Comparison of ENCODE assay signal across 1 cellular context in the genomic region with DNA sequence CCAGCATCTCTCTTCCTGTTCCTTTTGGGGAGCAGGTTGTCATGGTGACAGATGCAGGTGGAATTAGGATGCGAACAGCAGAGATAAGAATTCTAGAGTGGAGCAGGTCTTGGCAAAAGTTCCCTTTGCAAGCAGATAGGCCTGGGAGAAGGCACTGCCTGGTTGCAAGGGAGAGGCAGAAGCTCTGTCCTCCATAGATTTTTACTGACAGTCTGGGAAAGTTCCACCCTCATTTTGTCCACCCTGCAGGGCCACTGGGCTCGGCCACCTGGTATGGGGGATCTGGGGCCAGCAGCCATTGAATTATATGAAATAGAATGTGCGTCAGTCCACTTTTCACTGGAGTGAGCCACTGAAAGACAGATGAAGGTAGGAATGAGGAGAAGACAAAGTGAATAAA.
TF ChIP-seq lines count a peak whose summit lies in the region.

No MANE protein-coding gene starts in this region.

TF ChIP-seq in GM23338, 12 proteins besides CTCF, POLR2A, EP300 and RAD21 (continued from another document):
- TF ChIP-seq, protein P1, sequence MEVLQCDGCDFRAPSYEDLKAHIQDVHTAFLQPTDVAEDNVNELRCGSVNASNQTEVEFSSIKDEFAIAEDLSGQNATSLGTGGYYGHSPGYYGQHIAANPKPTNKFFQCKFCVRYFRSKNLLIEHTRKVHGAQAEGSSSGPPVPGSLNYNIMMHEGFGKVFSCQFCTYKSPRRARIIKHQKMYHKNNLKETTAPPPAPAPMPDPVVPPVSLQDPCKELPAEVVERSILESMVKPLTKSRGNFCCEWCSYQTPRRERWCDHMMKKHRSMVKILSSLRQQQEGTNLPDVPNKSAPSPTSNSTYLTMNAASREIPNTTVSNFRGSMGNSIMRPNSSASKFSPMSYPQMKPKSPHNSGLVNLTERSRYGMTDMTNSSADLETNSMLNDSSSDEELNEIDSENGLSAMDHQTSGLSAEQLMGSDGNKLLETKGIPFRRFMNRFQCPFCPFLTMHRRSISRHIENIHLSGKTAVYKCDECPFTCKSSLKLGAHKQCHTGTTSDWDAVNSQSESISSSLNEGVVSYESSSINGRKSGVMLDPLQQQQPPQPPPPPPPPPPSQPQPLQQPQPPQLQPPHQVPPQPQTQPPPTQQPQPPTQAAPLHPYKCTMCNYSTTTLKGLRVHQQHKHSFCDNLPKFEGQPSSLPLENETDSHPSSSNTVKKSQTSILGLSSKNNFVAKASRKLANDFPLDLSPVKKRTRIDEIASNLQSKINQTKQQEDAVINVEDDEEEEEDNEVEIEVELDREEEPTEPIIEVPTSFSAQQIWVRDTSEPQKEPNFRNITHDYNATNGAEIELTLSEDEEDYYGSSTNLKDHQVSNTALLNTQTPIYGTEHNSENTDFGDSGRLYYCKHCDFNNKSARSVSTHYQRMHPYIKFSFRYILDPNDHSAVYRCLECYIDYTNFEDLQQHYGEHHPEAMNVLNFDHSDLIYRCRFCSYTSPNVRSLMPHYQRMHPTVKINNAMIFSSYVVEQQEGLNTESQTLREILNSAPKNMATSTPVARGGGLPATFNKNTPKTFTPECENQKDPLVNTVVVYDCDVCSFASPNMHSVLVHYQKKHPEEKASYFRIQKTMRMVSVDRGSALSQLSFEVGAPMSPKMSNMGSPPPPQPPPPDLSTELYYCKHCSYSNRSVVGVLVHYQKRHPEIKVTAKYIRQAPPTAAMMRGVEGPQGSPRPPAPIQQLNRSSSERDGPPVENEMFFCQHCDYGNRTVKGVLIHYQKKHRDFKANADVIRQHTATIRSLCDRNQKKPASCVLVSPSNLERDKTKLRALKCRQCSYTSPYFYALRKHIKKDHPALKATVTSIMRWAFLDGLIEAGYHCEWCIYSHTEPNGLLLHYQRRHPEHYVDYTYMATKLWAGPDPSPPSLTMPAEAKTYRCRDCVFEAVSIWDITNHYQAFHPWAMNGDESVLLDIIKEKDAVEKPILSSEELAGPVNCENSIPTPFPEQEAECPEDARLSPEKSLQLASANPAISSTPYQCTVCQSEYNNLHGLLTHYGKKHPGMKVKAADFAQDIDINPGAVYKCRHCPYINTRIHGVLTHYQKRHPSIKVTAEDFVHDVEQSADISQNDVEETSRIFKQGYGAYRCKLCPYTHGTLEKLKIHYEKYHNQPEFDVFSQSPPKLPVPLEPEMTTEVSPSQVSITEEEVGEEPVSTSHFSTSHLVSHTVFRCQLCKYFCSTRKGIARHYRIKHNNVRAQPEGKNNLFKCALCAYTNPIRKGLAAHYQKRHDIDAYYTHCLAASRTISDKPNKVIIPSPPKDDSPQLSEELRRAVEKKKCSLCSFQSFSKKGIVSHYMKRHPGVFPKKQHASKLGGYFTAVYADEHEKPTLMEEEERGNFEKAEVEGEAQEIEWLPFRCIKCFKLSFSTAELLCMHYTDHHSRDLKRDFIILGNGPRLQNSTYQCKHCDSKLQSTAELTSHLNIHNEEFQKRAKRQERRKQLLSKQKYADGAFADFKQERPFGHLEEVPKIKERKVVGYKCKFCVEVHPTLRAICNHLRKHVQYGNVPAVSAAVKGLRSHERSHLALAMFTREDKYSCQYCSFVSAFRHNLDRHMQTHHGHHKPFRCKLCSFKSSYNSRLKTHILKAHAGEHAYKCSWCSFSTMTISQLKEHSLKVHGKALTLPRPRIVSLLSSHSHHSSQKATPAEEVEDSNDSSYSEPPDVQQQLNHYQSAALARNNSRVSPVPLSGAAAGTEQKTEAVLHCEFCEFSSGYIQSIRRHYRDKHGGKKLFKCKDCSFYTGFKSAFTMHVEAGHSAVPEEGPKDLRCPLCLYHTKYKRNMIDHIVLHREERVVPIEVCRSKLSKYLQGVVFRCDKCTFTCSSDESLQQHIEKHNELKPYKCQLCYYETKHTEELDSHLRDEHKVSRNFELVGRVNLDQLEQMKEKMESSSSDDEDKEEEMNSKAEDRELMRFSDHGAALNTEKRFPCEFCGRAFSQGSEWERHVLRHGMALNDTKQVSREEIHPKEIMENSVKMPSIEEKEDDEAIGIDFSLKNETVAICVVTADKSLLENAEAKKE (CRISPR knock-in tag; IDR thresholded peaks at IDR 0.05) = no peak
